ENCODE assay signal across 8 cellular contexts in genomic region chr1:113871597-113872113, GRCh38. TPM values are rescaled to one million over a fixed set of nuclear protein-coding genes. Genes with fewer than 3 reads are reported as not detected.
DNase-seq lines count a peak whose midpoint lies in the region; ATAC-seq and TF ChIP-seq lines count a peak whose summit lies in the region.

TSS of gene PTPN22 (minus strand) at chr1:113871712.

- intact Hi-C loops in CD14-positive monocyte (cut with micrococcal nuclease) (loop anchor here in 1 of 2 donors (5.0 kb wide), 1 partner anchor 61 kb away; no protein-coding TSS in a partner anchor), natural killer cell (cut with micrococcal nuclease) (loop anchor here (1.0 to 5.0 kb wide), 8 partner anchors 9 to 1254 kb away; partner anchors contain the start of genes AP4B1, CAPZA1, RSBN1 and ST7L), Caco-2 (cut with micrococcal nuclease; ENCODE audit: unreplicated experiment) (no loop called here)

- DNase-seq in CD14-positive monocyte (ENCODE audit: low spot score) (peak; percentile 88), HL-60 (ENCODE audit: low read depth in 1 of 2, low spot score in 1 of 2) (peak; percentile 86 to 95), natural killer cell (peak; percentile 75), Caco-2 (no peak)
- DNase-seq in activated CD4-positive, CD25-positive, alpha-beta regulatory T cell treated with anti-CD3 and anti-CD28 coated beads, Interleukin-2, amount 50 U/mL, for 16 hours (ENCODE audit: low read depth, low spot score), result peak; percentile 68
- DNase-seq in central memory CD8-positive, alpha-beta T cell (ENCODE audit: low spot score in 2 of 2), result peak; percentile 55 to 85

- H3K4me3 Mint-ChIP-seq in CD14-positive monocyte (peak within 1 kb of the TSS; percentile 69 to 76), natural killer cell (peak within 1 kb of the TSS; percentile 94), Caco-2 (ENCODE audit: unreplicated experiment) (no peak within 1 kb of the TSS)
- H3K4me3 Mint-ChIP-seq in central memory CD8-positive, alpha-beta T cell, result peak within 1 kb of the TSS; percentile 86

- TF ChIP-seq CTCF in CD14-positive monocyte (IDR thresholded peaks at IDR 0.05) (no peak), HL-60 (IDR thresholded peaks at IDR 0.05; ENCODE audit: insufficient read depth, low read length) (no peak), natural killer cell (IDR thresholded peaks at IDR 0.05) (no peak), Caco-2 (IDR thresholded peaks at IDR 0.05; ENCODE audit: insufficient read depth in 1 of 2, low read depth in 1 of 2, low read length in 1 of 2, severe bottlenecking in 1 of 2, unreplicated experiment in 1 of 2) (no peak)

- H3K36me3 Mint-ChIP-seq in CD14-positive monocyte, result no peaks in the 10 kb centered on the region
- peaks cover 16% of the 10 kb centered on the region for H3K36me3 Mint-ChIP-seq in central memory CD8-positive, alpha-beta T cell (ENCODE audit: insufficient read depth)
- H3K36me3 Mint-ChIP-seq in natural killer cell, result no peaks in the 10 kb centered on the region
- H3K36me3 Mint-ChIP-seq in Caco-2 (ENCODE audit: insufficient read depth, unreplicated experiment), result no peaks in the 10 kb centered on the region

- H3K9me3 Mint-ChIP-seq in CD14-positive monocyte, result peaks cover 0 to 2% (median 0%) of the 10 kb centered on the region in 7 donors
- H3K9me3 Mint-ChIP-seq in central memory CD8-positive, alpha-beta T cell, result no peaks in the 10 kb centered on the region
- no peaks in the 10 kb centered on the region for H3K9me3 Mint-ChIP-seq in natural killer cell
- H3K9me3 Mint-ChIP-seq in Caco-2 (ENCODE audit: unreplicated experiment), result no peaks in the 10 kb centered on the region

- no peaks in the 10 kb centered on the region for H3K27me3 ChIP-seq in HL-60 (ENCODE audit: insufficient read depth, poor library complexity, severe bottlenecking)
- no peaks in the 10 kb centered on the region for H3K27me3 ChIP-seq in thymus (ENCODE audit: control insufficient read depth, insufficient read depth)
- no peaks in the 10 kb centered on the region for H3K27me3 ChIP-seq in Caco-2 (replicated peaks; ENCODE audit: control insufficient read depth, insufficient read depth, low read length)

- POLR2A ChIA-PET in Caco-2 (lab: Charles Lee), result no interaction called here

- peaks cover 16% of the 10 kb centered on the region for H3K4me1 ChIP-seq in thymus (ENCODE audit: control insufficient read depth, insufficient read depth, low read length)
- H3K4me1 ChIP-seq in Caco-2, result no peaks in the 10 kb centered on the region

- peak within 1 kb of the TSS; percentile 95 to 99 (median 97) for H3K27ac Mint-ChIP-seq in CD14-positive monocyte
- H3K27ac Mint-ChIP-seq in central memory CD8-positive, alpha-beta T cell (ENCODE audit: low read depth), result peak within 1 kb of the TSS; percentile 90
- H3K27ac Mint-ChIP-seq in natural killer cell, result peak within 1 kb of the TSS; percentile 87 to 95
- H3K27ac Mint-ChIP-seq in Caco-2 (ENCODE audit: unreplicated experiment), result no peak within 1 kb of the TSS

- CTCF ChIA-PET in Caco-2 (lab: Charles Lee), result no interaction called here

- no peaks in the 10 kb centered on the region for H3K36me3 ChIP-seq in thymus (ENCODE audit: control insufficient read depth, insufficient read depth)
- H3K36me3 ChIP-seq in Caco-2 (ENCODE audit: control insufficient read depth, insufficient read depth, low read length), result no peaks in the 10 kb centered on the region

- H3K27me3 Mint-ChIP-seq in CD14-positive monocyte (ENCODE audit: low read depth in 3 of 3) (no peaks in the 10 kb centered on the region), natural killer cell (ENCODE audit: low read depth in 2 of 2) (no peaks in the 10 kb centered on the region), Caco-2 (ENCODE audit: insufficient read depth, unreplicated experiment) (no peaks in the 10 kb centered on the region)
- H3K27me3 Mint-ChIP-seq in central memory CD8-positive, alpha-beta T cell, result no peaks in the 10 kb centered on the region

- ATAC-seq in GM21367 (IDR thresholded peaks at IDR 0.05; ENCODE audit: unreplicated experiment) (peak; percentile 83), natural killer cell (peak; percentile 75 to 93 (median 92))
- ATAC-seq in central memory CD8-positive, alpha-beta T cell (replicated peaks; ENCODE audit: extremely low read depth, poor library complexity, severe bottlenecking), result peak; percentile 97

- BruUV-seq in Caco-2 (replicated peaks; lab: Mats Ljungman, UMichigan), result no TSS peak

- peak within 1 kb of the TSS; percentile 96 for H3K27ac ChIP-seq in HL-60 (replicated peaks)
- peak within 1 kb of the TSS; percentile 75 for H3K27ac ChIP-seq in thymus (ENCODE audit: low read depth)

- 3% methylated on average over 4 of the region's 4 CpGs for WGBS in thymus

- H3K4me1 Mint-ChIP-seq in CD14-positive monocyte (peaks cover 64% of the 10 kb centered on the region), natural killer cell (peaks cover 78 to 85% of the 10 kb centered on the region in 2 donors), Caco-2 (ENCODE audit: low read depth, unreplicated experiment) (no peaks in the 10 kb centered on the region)
- H3K4me1 Mint-ChIP-seq in central memory CD8-positive, alpha-beta T cell, result peaks cover 77% of the 10 kb centered on the region

- H3K4me3 ChIP-seq in HL-60 (replicated peaks; ENCODE audit: insufficient read depth, low read length) (peak within 1 kb of the TSS; percentile 51), thymus (ENCODE audit: low read length) (peak within 1 kb of the TSS; percentile 67), Caco-2 (ENCODE audit: low read depth, low read length) (no peak within 1 kb of the TSS)

- H3K9me3 ChIP-seq in thymus (ENCODE audit: control insufficient read depth), result no peaks in the 10 kb centered on the region
- no peaks in the 10 kb centered on the region for H3K9me3 ChIP-seq in Caco-2

RNA-seq across cellular contexts. Expression of gene PTPN22, which starts in this region (rescaled TPM):
- polyA plus RNA-seq in CD14-positive monocyte, result 10 to 100 TPM; 29.7 to 43.7 TPM
- total RNA-seq in natural killer cell, result 100 to 1,000 TPM in 2 of 3 donors, 10 to 100 TPM in 1; 98.4 to 122 (median 104) TPM
- polyA plus RNA-seq in thymus, result 35.2 TPM
- not detected in 2 replicates for total RNA-seq in Caco-2 (2022)

Comparison
In these comparisons a context has a peak if more than half of its experiments do, and no peak if none do; other contexts are left out.
1. RNA of gene PTPN22 (total RNA-seq): 98.4 to 122 TPM in natural killer cell; not detected in Caco-2; every median in the first group is over 10 times any median in the second.
2. DNase-seq: peak in CD14-positive monocyte (single experiment), HL-60 (2 of 2), activated CD4-positive, CD25-positive, alpha-beta regulatory T cell treated with anti-CD3 and anti-CD28 coated beads, Interleukin-2, amount 50 U/mL, for 16 hours (single experiment), central memory CD8-positive, alpha-beta T cell (2 of 2) and natural killer cell (single experiment); none in Caco-2 (0 of 2).
3. Peak in every context shown above with its lines, with median percentiles within 50 percentile points of each other: ATAC-seq.